In genomic region chr17:76969598-76970172, GRCh38 we compare ENCODE assay signal across 1 cellular context.
TF ChIP-seq lines count a peak whose summit lies in the region.

No MANE protein-coding gene starts in this region.

TF ChIP-seq in GM23338, 12 proteins besides CTCF, POLR2A, EP300 and RAD21 (continued from another document):
- TF ChIP-seq ZNF462 (CRISPR knock-in tag; IDR thresholded peaks at IDR 0.05): no peak
- no peak for TF ChIP-seq ZNF114 (CRISPR knock-in tag; IDR thresholded peaks at IDR 0.05)
- TF ChIP-seq EZH2 (IDR thresholded peaks at IDR 0.05; ENCODE audit: low read depth, unreplicated experiment): no peak
